1 cellular context compared by ENCODE assay signal in the genomic region with DNA sequence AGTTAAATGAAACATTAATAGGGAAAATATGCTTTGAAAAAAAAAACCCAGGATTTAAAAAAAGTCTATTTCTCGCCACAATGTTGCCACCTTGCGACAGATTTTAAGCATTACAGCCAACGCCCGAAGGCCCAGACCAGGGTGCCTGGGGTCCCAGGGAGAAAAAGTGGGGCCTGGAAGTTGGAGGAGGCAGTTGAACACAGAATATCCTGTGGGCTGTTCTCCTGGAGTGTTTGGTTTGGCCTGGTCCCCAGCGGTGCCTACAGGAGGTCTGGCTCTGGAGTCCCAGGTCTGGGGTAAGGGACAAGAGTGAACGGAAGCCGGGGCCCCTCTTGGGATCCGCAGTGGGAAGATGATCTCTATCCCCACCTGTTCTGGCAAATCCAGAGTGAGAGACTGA.
TF ChIP-seq lines count a peak whose summit lies in the region.

No MANE protein-coding gene starts in this region.

TF ChIP-seq in liver, 16 proteins besides CTCF, POLR2A, EP300 and RAD21 (continued from another document):
- TF ChIP-seq FOXA1 (IDR thresholded peaks at IDR 0.05) (no peak), EGR1 (IDR thresholded peaks at IDR 0.05; ENCODE audit: low read depth in 2 of 2) (no peak), YY1 (IDR thresholded peaks at IDR 0.05) (no peak), GABPA (IDR thresholded peaks at IDR 0.05 in 1 of 2, conservative IDR thresholded peaks at IDR 0.05 in 1 of 2) (no peak), RXRA (IDR thresholded peaks at IDR 0.05) (no peak), JUND (IDR thresholded peaks at IDR 0.05) (no peak), FOXA2 (IDR thresholded peaks at IDR 0.05) (no peak)
